In genomic region chr16:75048546-75048945, GRCh38 we compare ENCODE assay signal across 1 cellular context.
TF ChIP-seq lines count a peak whose summit lies in the region.

No MANE protein-coding gene starts in this region.

TF ChIP-seq in K562, 482 proteins besides CTCF, POLR2A, EP300 and RAD21:
- no peak for TF ChIP-seq DMBX1 (CRISPR knock-in tag; IDR thresholded peaks at IDR 0.05; ENCODE audit: borderline replicate concordance)
- no peak for TF ChIP-seq NCOA1 (IDR thresholded peaks at IDR 0.05; ENCODE audit: low read depth)
- TF ChIP-seq MEIS2 (IDR thresholded peaks at IDR 0.05; ENCODE audit: partially characterized antibody): no peak
- no peak for TF ChIP-seq ZNF407 (IDR thresholded peaks at IDR 0.05; ENCODE audit: low read depth)
- no peak for TF ChIP-seq ZBTB2 (IDR thresholded peaks at IDR 0.05)
- TF ChIP-seq MCM5 (IDR thresholded peaks at IDR 0.05; ENCODE audit: low read depth): no peak
- no peak for TF ChIP-seq KAT7 (CRISPR knock-in tag; IDR thresholded peaks at IDR 0.05; ENCODE audit: borderline replicate concordance)
- TF ChIP-seq, protein P1, sequence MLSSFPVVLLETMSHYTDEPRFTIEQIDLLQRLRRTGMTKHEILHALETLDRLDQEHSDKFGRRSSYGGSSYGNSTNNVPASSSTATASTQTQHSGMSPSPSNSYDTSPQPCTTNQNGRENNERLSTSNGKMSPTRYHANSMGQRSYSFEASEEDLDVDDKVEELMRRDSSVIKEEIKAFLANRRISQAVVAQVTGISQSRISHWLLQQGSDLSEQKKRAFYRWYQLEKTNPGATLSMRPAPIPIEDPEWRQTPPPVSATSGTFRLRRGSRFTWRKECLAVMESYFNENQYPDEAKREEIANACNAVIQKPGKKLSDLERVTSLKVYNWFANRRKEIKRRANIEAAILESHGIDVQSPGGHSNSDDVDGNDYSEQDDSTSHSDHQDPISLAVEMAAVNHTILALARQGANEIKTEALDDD (IDR thresholded peaks at IDR 0.05): no peak
- no peak for TF ChIP-seq ZNF280B (CRISPR knock-in tag; IDR thresholded peaks at IDR 0.05)
